In the genomic region with DNA sequence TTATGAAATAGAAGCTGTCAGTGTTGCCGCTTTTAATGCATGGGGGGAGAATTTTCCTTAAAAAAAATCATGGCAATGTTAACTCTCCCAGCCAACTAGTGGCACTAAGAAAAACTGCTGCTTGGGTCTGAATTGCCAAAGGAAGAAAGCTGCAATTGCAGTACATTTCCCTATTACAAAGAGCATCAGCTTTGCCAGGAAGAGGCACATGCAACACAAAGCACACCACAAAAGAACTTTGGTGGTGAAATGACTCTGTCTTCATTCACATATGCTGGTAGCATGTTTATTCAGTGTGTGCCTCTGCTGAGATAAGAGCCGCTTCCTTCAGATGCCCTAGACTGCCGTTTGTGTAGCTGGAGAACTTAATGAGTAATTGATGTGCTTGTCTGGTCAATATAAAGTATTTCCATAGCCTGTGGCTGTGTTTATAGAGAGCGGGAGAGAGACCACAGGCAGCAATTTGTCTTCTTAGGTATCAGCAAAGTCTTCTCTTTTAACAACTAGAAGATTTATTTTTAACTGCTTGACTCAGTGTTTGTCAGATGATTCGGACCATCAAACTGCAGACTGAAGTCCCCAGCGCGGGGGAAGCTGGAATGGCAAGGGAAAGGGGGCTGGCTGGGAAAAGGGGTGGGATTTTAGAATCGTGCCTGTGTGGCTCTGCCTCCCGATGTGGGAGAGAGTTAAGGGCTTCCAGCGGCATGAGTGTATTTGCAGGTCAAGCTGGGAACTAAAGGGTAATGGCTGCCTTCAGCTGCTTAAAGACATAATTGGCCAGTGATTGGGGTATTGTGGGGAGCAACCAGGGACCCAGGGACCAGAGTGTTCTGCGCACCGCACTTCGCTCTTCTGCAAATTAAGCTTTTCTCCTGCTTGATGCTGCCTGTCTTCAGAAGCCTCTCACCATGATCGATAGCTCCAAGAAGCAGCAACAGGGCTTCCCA, we compare ENCODE assay signal across 8 cellular contexts.
A peak's percentile ranks its signal among the peaks of the same experiment; 100 is the strongest.
DNase-seq lines count a peak whose midpoint lies in the region; ATAC-seq, FAIRE-seq and TF ChIP-seq lines count a peak whose summit lies in the region.

No MANE protein-coding gene starts in this region.

- H3K36me3 ChIP-seq in ACC112 (ENCODE audit: insufficient read depth, low read length) (no peaks in the 10 kb centered on the region), neuron (ENCODE audit: insufficient read depth, low read length) (no peaks in the 10 kb centered on the region)

- H3K4me1 ChIP-seq in ACC112 (ENCODE audit: control insufficient read depth, insufficient read depth, low read length, unreplicated experiment) (peaks cover 37% of the 10 kb centered on the region), neuron (ENCODE audit: insufficient read depth, low read length) (peaks cover 24% of the 10 kb centered on the region)

- peak overlapping the region; percentile 66 for H3K4me3 ChIP-seq in ACC112 (ENCODE audit: low read depth, low read length)
- peak overlapping the region; percentile 61 for H3K4me3 ChIP-seq in neuron (ENCODE audit: low read length)

- DNase-seq in H54 (ENCODE audit: insufficient read length, low spot score): no peak
- DNase-seq in fibroblast of the conjunctiva (ENCODE audit: low read depth): peak; percentile 69
- no peak for DNase-seq in amniotic stem cell (lab: John Stamatoyannopoulos, UW)
- DNase-seq in NCI-H187 (lab: John Stamatoyannopoulos, UW): no peak

- H3K79me2 ChIP-seq in ACC112 (ENCODE audit: control insufficient read depth, insufficient read depth, low read length, unreplicated experiment): peaks cover 2% of the 10 kb centered on the region

- H3K9me3 ChIP-seq in neuron (ENCODE audit: low read length): no peaks in the 10 kb centered on the region

- H3K27me3 ChIP-seq in ACC112 (ENCODE audit: insufficient read depth, low read length) (no peaks in the 10 kb centered on the region), neuron (ENCODE audit: insufficient read depth, low read length) (no peaks in the 10 kb centered on the region)

- no peak for TF ChIP-seq POLR2A in H54 (IDR thresholded peaks at IDR 0.05; ENCODE audit: low read depth, low read length)

- ATAC-seq in SK-N-SH treated with all-trans-retinoic acid at 6 μM for 48 hours (peak; percentile 88), HG02763 (IDR thresholded peaks at IDR 0.05; ENCODE audit: unreplicated experiment) (no peak)

- peak; percentile 96 for FAIRE-seq in H54 (lab: Jason Lieb, UNC)

- peak overlapping the region; percentile 12 for H2AFZ ChIP-seq in ACC112 (ENCODE audit: low read length, unreplicated experiment)
- peak overlapping the region; percentile 54 for H2AFZ ChIP-seq in neuron (ENCODE audit: low read depth, low read length)

- peak overlapping the region; percentile 61 for H3K27ac ChIP-seq in ACC112 (ENCODE audit: low read depth, low read length)

TF ChIP-seq in SK-N-SH treated with all-trans-retinoic acid at 6 μM for 48 hours, 23 proteins besides CTCF, POLR2A, EP300 and RAD21:
- TF ChIP-seq GLIS3 (CRISPR knock-in tag; IDR thresholded peaks at IDR 0.05): no peak
- no peak for TF ChIP-seq ISL1 (CRISPR knock-in tag; IDR thresholded peaks at IDR 0.05)
- peak; percentile 66; the same call in 1 of the 2 replicates for TF ChIP-seq ZNF70 (CRISPR knock-in tag; IDR thresholded peaks at IDR 0.05)
